Comparison of ENCODE assay signal across 18 cellular contexts in genomic region chr4:143768007-143768591, GRCh38.
DNase-seq lines count a peak whose midpoint lies in the region; TF ChIP-seq lines count a peak whose summit lies in the region.
"Had no signal": no experiment of that assay in that cellular context is flagged by ENCODE, and none has a peak within 500 bp of the region (broad histone marks: within the 10 kb centered on the region; RNA-seq: fewer than 3 reads in every experiment).

No MANE protein-coding gene starts in this region.

- no peak overlapping the region for H4K91ac ChIP-seq in mesenchymal stem cell (ENCODE audit: low read length)

- no peak overlapping the region for H2AFZ ChIP-seq in mammary epithelial cell (ENCODE audit: low read depth, low read length)
- H2AFZ ChIP-seq in mesenchymal stem cell (ENCODE audit: low read depth, low read length) = no peak overlapping the region

- dilution Hi-C loops in mammary epithelial cell (cut with HindIII; ENCODE audit: low sequenced_read_pairs) = no loop called here

- H2BK120ac ChIP-seq in mesenchymal stem cell (ENCODE audit: low read depth, low read length) = no peak overlapping the region

- DNase-seq in AG20443 (ENCODE audit: low spot score) (peak; percentile 64), HT1080 (ENCODE audit: low read depth) (peak; percentile 84), mammary epithelial cell (peak; percentile 2), mesenchymal stem cell (no peak), NOMO-1 (lab: John Stamatoyannopoulos, UW; ENCODE audit: unreplicated experiment in 2 of 2) (no peak), D341Med (ENCODE audit: low spot score) (no peak), SK-N-DZ (ENCODE audit: low spot score) (no peak)
- DNase-seq in stimulated activated naive CD4-positive, alpha-beta T cell (lab: John Stamatoyannopoulos, UW) = no peak
- DNase-seq: activated CD4-positive, alpha-beta T cell treated with anti-CD3 and anti-CD28 coated beads for 48 hours; activated T-cell treated with anti-CD3 and anti-CD28 coated beads, Interleukin-2, amount 50 U/mL, for 4 hours; BE2C; cortex of kidney; DMS79; midbrain; MM.1S; NCI-H2029 treated with DMSO at 0.1 percent for 48 hours; NCI-H774; occipital lobe had no signal

- H2AK5ac ChIP-seq in mesenchymal stem cell (ENCODE audit: low read length, severe bottlenecking) = no peak overlapping the region

- H3K9ac ChIP-seq in mammary epithelial cell (ENCODE audit: insufficient read depth, low read length) (no peak overlapping the region), mesenchymal stem cell (ENCODE audit: low read length) (peak overlapping the region; percentile 27)

- 25% methylated on average over 5 of the region's 5 CpGs for WGBS in mammary epithelial cell (ENCODE audit: low coverage, missing lambda C conversion rate)
- WGBS in mesenchymal stem cell = 89% methylated on average over 5 of the region's 5 CpGs

- no peak overlapping the region for H3K23ac ChIP-seq in mesenchymal stem cell (ENCODE audit: low read length in 2 of 2)

- no peaks in the 10 kb centered on the region for H3K9me3 ChIP-seq in mammary epithelial cell (replicated peaks; ENCODE audit: insufficient read depth, low read length)
- no peaks in the 10 kb centered on the region for H3K9me3 ChIP-seq in mesenchymal stem cell (ENCODE audit: control insufficient read depth, low read length)
- H3K9me3 ChIP-seq: BE2C had no signal

- no TSS peak for BruUV-seq in mammary epithelial cell (replicated peaks; lab: Mats Ljungman, UMichigan)

- TF ChIP-seq CTCF in mammary epithelial cell (conservative IDR thresholded peaks at IDR 0.05 in 1 of 2, IDR thresholded peaks at IDR 0.05 in 1 of 2; ENCODE audit: extremely low read depth in 1 of 2, insufficient read depth in 1 of 2, low read depth in 1 of 2, low read length in 2 of 2) = no peak

- no peak overlapping the region for H3K14ac ChIP-seq in mesenchymal stem cell (ENCODE audit: low read length in 2 of 2)

- H3K4me3 ChIP-seq in mammary epithelial cell (replicated peaks in 1 of 3; ENCODE audit: insufficient read depth in 1 of 3, low read depth in 2 of 3, low read length in 3 of 3) (no peak overlapping the region), mesenchymal stem cell (ENCODE audit: insufficient read depth in 1 of 2, low read depth in 1 of 2, low read length in 2 of 2) (peak overlapping the region in 1 of 2 experiments; percentile 34)

- no peak overlapping the region for H3K18ac ChIP-seq in mesenchymal stem cell (ENCODE audit: low read depth in 1 of 2, low read length in 2 of 2)

- H2BK5ac ChIP-seq in mesenchymal stem cell (ENCODE audit: low read depth, low read length, poor library complexity, severe bottlenecking) = no peak overlapping the region

- no peak overlapping the region for H2BK12ac ChIP-seq in mesenchymal stem cell (ENCODE audit: low read length in 2 of 2)

- intact Hi-C loops in mammary epithelial cell (cut with micrococcal nuclease) = no loop called here

- H4K8ac ChIP-seq in mesenchymal stem cell (ENCODE audit: low read length) = no peak overlapping the region

- no peak overlapping the region for H2BK15ac ChIP-seq in mesenchymal stem cell (ENCODE audit: low read depth, poor library complexity, severe bottlenecking)

- no peaks in the 10 kb centered on the region for H3K79me1 ChIP-seq in mesenchymal stem cell (replicated peaks; ENCODE audit: low read length, poor library complexity, severe bottlenecking)

- H4K20me1 ChIP-seq in mammary epithelial cell (ENCODE audit: insufficient read depth, low read length) = no peaks in the 10 kb centered on the region

- H3K27me3 ChIP-seq in mammary epithelial cell (ENCODE audit: insufficient read depth, low read length) (peaks cover 6% of the 10 kb centered on the region), mesenchymal stem cell (ENCODE audit: control insufficient read depth in 1 of 2, insufficient read depth in 1 of 2, low read length in 2 of 2) (no peaks in the 10 kb centered on the region)
- H3K27me3 ChIP-seq: BE2C had no signal

- CTCF ChIA-PET in mammary epithelial cell (lab: Charles Lee; ENCODE audit: low non-redundant PET) = no interaction called here

- no peaks in the 10 kb centered on the region for H3K4me1 ChIP-seq in mammary epithelial cell (ENCODE audit: insufficient read depth, low read length)
- no peaks in the 10 kb centered on the region for H3K4me1 ChIP-seq in mesenchymal stem cell (ENCODE audit: control insufficient read depth, insufficient read depth, low read depth, low read length)
- H3K4me1 ChIP-seq: BE2C had no signal

- in situ Hi-C loops in mammary epithelial cell (cut with MboI; ENCODE audit: low sequenced_read_pairs in 2 of 2) = no loop called here

- no peak overlapping the region for H3K4ac ChIP-seq in mesenchymal stem cell (ENCODE audit: low read depth in 1 of 2, low read length in 2 of 2)

- H3K79me2 ChIP-seq in mammary epithelial cell (ENCODE audit: insufficient read depth, low read length) = no peaks in the 10 kb centered on the region

- H3K36me3 ChIP-seq in mammary epithelial cell (ENCODE audit: insufficient read depth, low read length) (no peaks in the 10 kb centered on the region), mesenchymal stem cell (ENCODE audit: control insufficient read depth in 1 of 2, insufficient read depth in 2 of 2, low read depth in 1 of 2, low read length in 2 of 2) (no peaks in the 10 kb centered on the region)
- H3K36me3 ChIP-seq: BE2C had no signal

- no peak overlapping the region for H3K27ac ChIP-seq in mammary epithelial cell (ENCODE audit: insufficient read depth, low read depth, low read length)
- no peak overlapping the region for H3K27ac ChIP-seq in mesenchymal stem cell (ENCODE audit: low read length, poor library complexity, severe bottlenecking)

- H3K4me2 ChIP-seq in mammary epithelial cell (ENCODE audit: insufficient read depth, low read depth, low read length) (no peak overlapping the region), mesenchymal stem cell (ENCODE audit: low read length, poor library complexity, severe bottlenecking) (no peak overlapping the region)

Comparison
In these comparisons a context has a peak if more than half of its experiments do, and no peak if none do; other contexts are left out.
1. DNase-seq: peak in AG20443 (single experiment), HT1080 (single experiment) and mammary epithelial cell (single experiment); none in mesenchymal stem cell (single experiment), NOMO-1 (0 of 2), stimulated activated naive CD4-positive, alpha-beta T cell (0 of 6), D341Med (single experiment) and SK-N-DZ (single experiment).